33 cellular contexts compared by ENCODE assay signal in genomic region chr5:31097851-31098250, GRCh38.
"Had no signal": no experiment of that assay in that cellular context is flagged by ENCODE, and none has a peak within 500 bp of the region (broad histone marks: within the 10 kb centered on the region; RNA-seq: fewer than 3 reads in every experiment).

No MANE protein-coding gene starts in this region.

- H3K27ac ChIP-seq: KMS-11 had no signal

- H3K36me3 ChIP-seq: MG63 had no signal

- H3K9ac ChIP-seq: KMS-11 had no signal

- DNase-seq: Karpas-422, Kasumi-1, KBM-7, KG1, MG63, MM.1S, MV-4-11, NCI-H1048, NCI-H1092, NCI-H1092 treated with DMSO at 0.1 percent for 48 hours, NCI-H1105, NCI-H1417, NCI-H1417 treated with DMSO at 0.1 percent for 48 hours, NCI-H1436, NCI-H1436 treated with DMSO at 0.1 percent for 48 hours, NCI-H146, NCI-H1694, NCI-H1694 treated with DMSO at 0.1 percent for 48 hours, NCI-H187, NCI-H187 treated with DMSO at 0.1 percent for 48 hours, NCI-H1930, NCI-H2029, NCI-H2029 treated with DMSO at 0.1 percent for 48 hours, NCI-H2081, NCI-H2081 treated with DMSO at 0.1 percent for 48 hours, NCI-H2107, NCI-H2171, NCI-H2171 treated with DMSO at 0.1 percent for 48 hours, NCI-H2227 treated with DMSO at 0.1 percent for 48 hours, NCI-H226, NCI-H345, NCI-H510A had no signal

- H3K4me3 ChIP-seq: MG63 had no signal

- H3K4me2 ChIP-seq: KMS-11 had no signal

- H3K27me3 ChIP-seq: MG63 had no signal
